ENCODE assay signal across 8 cellular contexts in genomic region chr2:24077535-24077877, GRCh38. TPM values are rescaled to one million over a fixed set of nuclear protein-coding genes. Genes with fewer than 3 reads are reported as not detected.
A peak's percentile ranks its signal among the peaks of the same experiment; 100 is the strongest.
DNase-seq lines count a peak whose midpoint lies in the region; ATAC-seq and TF ChIP-seq lines count a peak whose summit lies in the region.

No MANE protein-coding gene starts in this region.

- peaks cover 19% of the 10 kb centered on the region for H3K36me3 ChIP-seq in DND-41 (ENCODE audit: insufficient read depth, low read length)
- H3K36me3 ChIP-seq in SK-N-SH (replicated peaks in 1 of 2; ENCODE audit: control insufficient read depth in 1 of 2, insufficient read depth in 2 of 2, low read length in 1 of 2), result peaks cover 40 to 45% of the 10 kb centered on the region in 2 experiments
- H3K36me3 ChIP-seq in fibroblast of lung (ENCODE audit: control insufficient read depth, insufficient read depth, low read length), result peaks cover 7% of the 10 kb centered on the region
- no peaks in the 10 kb centered on the region for H3K36me3 ChIP-seq in parathyroid adenoma (ENCODE audit: control insufficient read depth, insufficient read depth, low read length)

- H3K9me3 ChIP-seq in DND-41 (ENCODE audit: insufficient read depth, low read length, severe bottlenecking) (no peaks in the 10 kb centered on the region), SK-N-SH (no peaks in the 10 kb centered on the region), fibroblast of lung (ENCODE audit: control insufficient read depth, insufficient read depth, low read depth, low read length) (no peaks in the 10 kb centered on the region), parathyroid adenoma (ENCODE audit: control insufficient read depth, low read length) (no peaks in the 10 kb centered on the region)

- ATAC-seq in DND-41 (ENCODE audit: insufficient read depth, low read depth) (no peak), HG03520 (IDR thresholded peaks at IDR 0.05; ENCODE audit: unreplicated experiment) (no peak)

- CTCF ChIA-PET in SK-N-SH (lab: Yijun Ruan, JAX), result interaction anchor here (1.2 to 5.6 kb wide), 4 partner anchors 17 to 305 kb away, joined by 3 to 34 read pairs (median 6); partner anchors contain the start of genes ATAD2B and FKBP1B

- H3K9me2 ChIP-seq in SK-N-SH, result no peaks in the 10 kb centered on the region

- peaks cover 41% of the 10 kb centered on the region for H3K4me1 ChIP-seq in DND-41 (ENCODE audit: insufficient read depth, low read length)
- peaks cover 7% of the 10 kb centered on the region in 2 experiments; a peak in 2 of 4 replicates for H3K4me1 ChIP-seq in SK-N-SH (ENCODE audit: control insufficient read depth in 1 of 2, insufficient read depth in 2 of 2, low read depth in 1 of 2, low read length in 1 of 2)
- H3K4me1 ChIP-seq in fibroblast of lung (ENCODE audit: control insufficient read depth, extremely low read depth, insufficient read depth, low read length), result peaks cover 5% of the 10 kb centered on the region
- H3K4me1 ChIP-seq in parathyroid adenoma, result peaks cover 11% of the 10 kb centered on the region

- no peak for TF ChIP-seq EP300 in SK-N-SH (IDR thresholded peaks at IDR 0.05; ENCODE audit: borderline replicate concordance in 1 of 2, low read depth in 1 of 2, low read length in 1 of 2)

- TF ChIP-seq RAD21 in SK-N-SH (IDR thresholded peaks at IDR 0.05; ENCODE audit: low read length), result no peak

- H3K4me2 ChIP-seq in DND-41 (ENCODE audit: insufficient read depth, low read length) (peak overlapping the region; percentile 78), SK-N-SH (peak overlapping the region; percentile 85), fibroblast of lung (ENCODE audit: extremely low read depth, insufficient read depth, low read length) (peak overlapping the region; percentile 92), parathyroid adenoma (ENCODE audit: low read length) (peak overlapping the region; percentile 89)

- DNase-seq in DND-41, result no peak
- DNase-seq in SK-N-SH, result no peak
- DNase-seq in fibroblast of lung (ENCODE audit: low read depth in 2 of 2), result peak in 1 of 2 donors; percentile 7
- DNase-seq in CD1c-positive myeloid dendritic cell (ENCODE audit: extremely low spot score), result no peak
- DNase-seq in NCI-H226, result no peak
- no peak for DNase-seq in DMS 273 treated with DMSO at 0.1 percent for 48 hours (lab: John Stamatoyannopoulos, UW)

- H3K4me3 ChIP-seq in DND-41 (ENCODE audit: low read depth in 1 of 2, low read length in 2 of 2), result peak overlapping the region; percentile 91 to 96; a peak in 3 of 4 replicates
- peak overlapping the region; percentile 82 for H3K4me3 ChIP-seq in SK-N-SH (ENCODE audit: low read depth in 2 of 2, low read length in 1 of 2)
- peak overlapping the region; percentile 54 to 100 (median 84) for H3K4me3 ChIP-seq in fibroblast of lung (replicated peaks in 1 of 4; ENCODE audit: control extremely low read depth in 1 of 4, insufficient read depth in 1 of 4, low read depth in 3 of 4, low read length in 4 of 4)
- H3K4me3 ChIP-seq in parathyroid adenoma (ENCODE audit: low read depth, low read length), result peak overlapping the region; percentile 79

- peaks cover 3% of the 10 kb centered on the region; the same call in 1 of the 2 replicates for H4K20me1 ChIP-seq in DND-41 (ENCODE audit: insufficient read depth, low read length)
- no peaks in the 10 kb centered on the region for H4K20me1 ChIP-seq in SK-N-SH (ENCODE audit: insufficient read depth)
- no peaks in the 10 kb centered on the region for H4K20me1 ChIP-seq in fibroblast of lung (ENCODE audit: control insufficient read depth, extremely low read depth, insufficient read depth, low read length)

- WGBS in SK-N-SH (ENCODE audit: low lambda C conversion rate), result 49% methylated on average over 9 of the region's 9 CpGs

- H3K79me2 ChIP-seq in DND-41 (ENCODE audit: insufficient read depth, low read length), result peaks cover 37% of the 10 kb centered on the region
- H3K79me2 ChIP-seq in SK-N-SH (ENCODE audit: insufficient read depth), result peaks cover 38% of the 10 kb centered on the region
- H3K79me2 ChIP-seq in fibroblast of lung (ENCODE audit: control insufficient read depth, insufficient read depth, low read length), result peaks cover 14% of the 10 kb centered on the region
- H3K79me2 ChIP-seq in parathyroid adenoma, result peaks cover 18% of the 10 kb centered on the region

- peaks cover 30% of the 10 kb centered on the region for H3F3A ChIP-seq in SK-N-SH (replicated peaks; ENCODE audit: insufficient read depth)

- POLR2A ChIA-PET in SK-N-SH (lab: Yijun Ruan, JAX), result interaction anchor here (1.6 to 2.0 kb wide), 3 partner anchors 30 to 151 kb away, joined by 5 to 25 read pairs (median 16); partner anchors contain the start of genes ATAD2B, UBXN2A and WDCP

- no peaks in the 10 kb centered on the region for H3K27me3 ChIP-seq in DND-41 (ENCODE audit: insufficient read depth, low read length, poor library complexity)
- H3K27me3 ChIP-seq in SK-N-SH (ENCODE audit: insufficient read depth), result no peaks in the 10 kb centered on the region
- H3K27me3 ChIP-seq in fibroblast of lung (ENCODE audit: control insufficient read depth, insufficient read depth, low read length), result no peaks in the 10 kb centered on the region
- no peaks in the 10 kb centered on the region for H3K27me3 ChIP-seq in parathyroid adenoma (ENCODE audit: control insufficient read depth, insufficient read depth, low read length)

- H2AFZ ChIP-seq in DND-41 (ENCODE audit: low read depth, low read length) (peak overlapping the region; percentile 98), SK-N-SH (ENCODE audit: low read depth) (0 out of 2 replicates have a peak overlapping the region, but pooled peaks have one; percentile 4), fibroblast of lung (ENCODE audit: low read length) (peak overlapping the region; percentile 50), parathyroid adenoma (peak overlapping the region; percentile 71)

- TF ChIP-seq CTCF in DND-41 (IDR thresholded peaks at IDR 0.05; ENCODE audit: borderline replicate concordance, extremely low read depth, low read length, poor library complexity, severe bottlenecking) (no peak), SK-N-SH (IDR thresholded peaks at IDR 0.05) (no peak), fibroblast of lung (conservative IDR thresholded peaks at IDR 0.05 in 1 of 2, IDR thresholded peaks at IDR 0.05 in 1 of 2; ENCODE audit: low read depth in 1 of 2, low read length in 2 of 2) (no peak), parathyroid adenoma (IDR thresholded peaks at IDR 0.05) (no peak)

- peak overlapping the region; percentile 81 for H3K9ac ChIP-seq in DND-41 (ENCODE audit: low read depth, low read length)
- H3K9ac ChIP-seq in SK-N-SH, result peak overlapping the region; percentile 76
- peak overlapping the region; percentile 57 for H3K9ac ChIP-seq in fibroblast of lung (ENCODE audit: insufficient read depth, low read length)
- peak overlapping the region; percentile 89 for H3K9ac ChIP-seq in parathyroid adenoma

- H3K27ac ChIP-seq in DND-41 (ENCODE audit: low read length) (no peak overlapping the region), SK-N-SH (ENCODE audit: low read depth in 2 of 2, low read length in 1 of 2) (peak overlapping the region; percentile 3 to 19; a peak in 3 of 4 replicates), fibroblast of lung (ENCODE audit: insufficient read depth, low read length) (peak overlapping the region; percentile 52), parathyroid adenoma (peak overlapping the region; percentile 78)

TF ChIP-seq in SK-N-SH, 30 proteins besides CTCF, POLR2A, EP300 and RAD21 (continues in another document):
- TF ChIP-seq USF2 (IDR thresholded peaks at IDR 0.05; ENCODE audit: borderline replicate concordance, low read depth, low read length) (no peak), ELF1 (IDR thresholded peaks at IDR 0.05) (no peak), RCOR1 (IDR thresholded peaks at IDR 0.05; ENCODE audit: low read length) (no peak)

RNA-seq across cellular contexts. Expression of gene SF3B6, which starts 1.4 kb away (rescaled TPM):
- polyA plus RNA-seq in SK-N-SH (2012; rRNA removed), result 275 and 295 TPM in 2 replicates
- 400 and 550 TPM in 2 replicates for polyA plus RNA-seq in SK-N-SH (2012; cell fraction: cytosol; rRNA removed)
- polyA plus RNA-seq in SK-N-SH (2012; cell fraction: nucleus; rRNA removed), result 99.6 and 106 TPM in 2 replicates
- total RNA-seq in fibroblast of lung, result 134 and 155 TPM in 2 replicates
- polyA plus RNA-seq in fibroblast of lung, result 206 and 210 TPM in 2 replicates
- 151 and 185 TPM in 2 replicates for polyA plus RNA-seq in fibroblast of lung (2012)
- 3.1 and 11.0 TPM in 2 replicates for polyA minus RNA-seq in fibroblast of lung (ENCODE audit: low replicate concordance)

RNA-seq across cellular contexts. Expression of gene TP53I3, which starts 7.1 kb away (rescaled TPM):
- polyA plus RNA-seq in SK-N-SH (2012; rRNA removed) (110 and 116 TPM in 2 replicates), fibroblast of lung (31.0 and 37.9 TPM in 2 replicates)
- 49.8 and 71.0 TPM in 2 replicates for polyA plus RNA-seq in SK-N-SH (2012; cell fraction: cytosol; rRNA removed)
- polyA plus RNA-seq in SK-N-SH (2012; cell fraction: nucleus; rRNA removed), result 344 and 375 TPM in 2 replicates
- total RNA-seq in fibroblast of lung, result 47.3 and 75.5 TPM in 2 replicates
- polyA plus RNA-seq in fibroblast of lung (2012), result 42.7 and 59.8 TPM in 2 replicates
- 29.1 and 43.6 TPM in 2 replicates for polyA minus RNA-seq in fibroblast of lung (ENCODE audit: low replicate concordance)

RNA-seq across cellular contexts. Expression of gene FKBP1B, which starts 28.0 kb away (rescaled TPM):
- 69.7 and 72.4 TPM in 2 replicates for polyA plus RNA-seq in SK-N-SH (2012; rRNA removed)
- polyA plus RNA-seq in SK-N-SH (2012; cell fraction: cytosol; rRNA removed), result 70.9 and 74.8 TPM in 2 replicates
- polyA plus RNA-seq in SK-N-SH (2012; cell fraction: nucleus; rRNA removed), result 35.5 and 45.1 TPM in 2 replicates
- total RNA-seq in fibroblast of lung, result 4.9 and 12.1 TPM in 2 replicates
- polyA plus RNA-seq in fibroblast of lung, result 11.9 and 18.0 TPM in 2 replicates
- 9.9 and 12.1 TPM in 2 replicates for polyA plus RNA-seq in fibroblast of lung (2012)
- 2.4 and 5.9 TPM in 2 replicates for polyA minus RNA-seq in fibroblast of lung (ENCODE audit: low replicate concordance)

RNA-seq across cellular contexts. Expression of gene WDCP, which starts 30.3 kb away (rescaled TPM):
- polyA plus RNA-seq in SK-N-SH (2012; rRNA removed), result 7.1 and 11.9 TPM in 2 replicates
- polyA plus RNA-seq in SK-N-SH (2012; cell fraction: cytosol; rRNA removed), result 7.2 and 8.2 TPM in 2 replicates
- 11.9 and 20.3 TPM in 2 replicates for polyA plus RNA-seq in SK-N-SH (2012; cell fraction: nucleus; rRNA removed)
- total RNA-seq in fibroblast of lung, result 9.5 and 10.4 TPM in 2 replicates
- polyA plus RNA-seq in fibroblast of lung, result 10.2 and 11.0 TPM in 2 replicates
- 4.0 and 6.4 TPM in 2 replicates for polyA plus RNA-seq in fibroblast of lung (2012)
- 11.1 and 36.8 TPM in 2 replicates for polyA minus RNA-seq in fibroblast of lung (ENCODE audit: low replicate concordance)

RNA-seq across cellular contexts. Expression of gene PFN4, which starts 45.6 kb away (rescaled TPM):
- 0.54 and 0.61 TPM in 2 replicates for polyA plus RNA-seq in SK-N-SH (2012; rRNA removed)
- 0.35 and 0.37 TPM in 2 replicates for polyA plus RNA-seq in SK-N-SH (2012; cell fraction: cytosol; rRNA removed)
- 1.5 and 1.6 TPM in 2 replicates for polyA plus RNA-seq in SK-N-SH (2012; cell fraction: nucleus; rRNA removed)
- total RNA-seq in fibroblast of lung, result 0.66 and 1.5 TPM in 2 replicates
- polyA plus RNA-seq in fibroblast of lung, result 0.26 and 0.40 TPM in 2 replicates
- 0.31 and 0.64 TPM in 2 replicates for polyA plus RNA-seq in fibroblast of lung (2012)
- polyA minus RNA-seq in fibroblast of lung (ENCODE audit: low replicate concordance), result not detected in 2 replicates

Comparison
In these comparisons a context has a peak if more than half of its experiments do, and no peak if none do; other contexts are left out.
1. H2AFZ ChIP-seq: peak in every context shown above with its lines; median percentile 98 in DND-41; 71 in parathyroid adenoma; 50 in fibroblast of lung; 4 in SK-N-SH.